Comparison of ENCODE assay signal across 26 cellular contexts in genomic region chr1:7372477-7373120, GRCh38.
"Had no signal": no experiment of that assay in that cellular context is flagged by ENCODE, and none has a peak within 500 bp of the region (broad histone marks: within the 10 kb centered on the region; RNA-seq: fewer than 3 reads in every experiment).

No MANE protein-coding gene starts in this region.

- H3K36me3 Mint-ChIP-seq: activated CD4-positive, alpha-beta memory T cell treated with anti-CD3 and anti-CD28 coated beads for 36 hours; activated naive CD4-positive, alpha-beta T cell treated with anti-CD3 and anti-CD28 coated beads, Interleukin-2, amount 50 U/mL, for 24 hours had no signal

- H3K4me3 ChIP-seq: colonic mucosa, gastroesophageal sphincter, hepatocyte, left ventricle myocardium inferior, lung, ovary, prostate gland, tibial nerve had no signal

- H3K9me3 ChIP-seq: colonic mucosa, gastroesophageal sphincter, left ventricle myocardium inferior, neutrophil, ovary, prostate gland, tibial nerve had no signal

- H3K27ac ChIP-seq: colonic mucosa, dorsolateral prefrontal cortex, gastroesophageal sphincter, hepatocyte, left ventricle myocardium inferior, neutrophil, ovary, prostate gland had no signal

- H3K4me1 Mint-ChIP-seq: activated CD4-positive, alpha-beta T cell treated with anti-CD3 and anti-CD28 coated beads, Interleukin-2, amount 10 ng/mL, durations not matched to agents 24 days and 14 days; activated naive CD4-positive, alpha-beta T cell treated with anti-CD3 and anti-CD28 coated beads, Interleukin-2, amount 50 U/mL, for 24 hours; activated naive CD8-positive, alpha-beta T cell treated with anti-CD3 and anti-CD28 coated beads, Interleukin-2, amount 50 U/mL, for 24 hours had no signal

- H3K27me3 Mint-ChIP-seq: activated CD4-positive, alpha-beta T cell treated with anti-CD3 and anti-CD28 coated beads, Interleukin-2, amount 10 ng/mL, durations not matched to agents 24 days and 14 days; activated naive CD4-positive, alpha-beta T cell treated with anti-CD3 and anti-CD28 coated beads, Interleukin-2, amount 50 U/mL, for 24 hours had no signal

- H3K4me3 Mint-ChIP-seq: activated CD4-positive, alpha-beta memory T cell treated with anti-CD3 and anti-CD28 coated beads for 36 hours; activated CD4-positive, alpha-beta T cell treated with anti-CD3 and anti-CD28 coated beads, Interleukin-2, amount 10 ng/mL, durations not matched to agents 24 days and 14 days; activated naive CD4-positive, alpha-beta T cell treated with anti-CD3 and anti-CD28 coated beads, Interleukin-2, amount 50 U/mL, for 24 hours; activated naive CD8-positive, alpha-beta T cell treated with anti-CD3 and anti-CD28 coated beads, Interleukin-2, amount 50 U/mL, for 24 hours; activated T-helper 1 cell treated with anti-CD3 and anti-CD28 coated beads, Interleukin-12 subunit alpha, Interleukin-12 subunit beta, Interleukin-2, Interleukin-4 antibody, amounts not matched to agents 30 ng/mL and 10 ng/mL and 1 ng/mL, durations not matched to agents 14 hours and 24 hours and 36 hours; nephron had no signal

- ATAC-seq: gastroesophageal sphincter had no signal

- H3K27ac Mint-ChIP-seq: activated CD4-positive, alpha-beta memory T cell treated with anti-CD3 and anti-CD28 coated beads for 36 hours; activated CD4-positive, alpha-beta T cell treated with anti-CD3 and anti-CD28 coated beads, Interleukin-2, amount 10 ng/mL, durations not matched to agents 24 days and 14 days; activated naive CD4-positive, alpha-beta T cell treated with anti-CD3 and anti-CD28 coated beads, Interleukin-2, amount 50 U/mL, for 24 hours; activated naive CD8-positive, alpha-beta T cell treated with anti-CD3 and anti-CD28 coated beads, Interleukin-2, amount 50 U/mL, for 24 hours; activated T-helper 1 cell treated with anti-CD3 and anti-CD28 coated beads, Interleukin-12 subunit alpha, Interleukin-12 subunit beta, Interleukin-2, Interleukin-4 antibody, amounts not matched to agents 30 ng/mL and 10 ng/mL and 1 ng/mL, durations not matched to agents 14 hours and 24 hours and 36 hours; nephron had no signal

- H3K9me3 Mint-ChIP-seq: activated CD4-positive, alpha-beta memory T cell treated with anti-CD3 and anti-CD28 coated beads for 36 hours; activated CD4-positive, alpha-beta T cell treated with anti-CD3 and anti-CD28 coated beads, Interleukin-2, amount 10 ng/mL, durations not matched to agents 24 days and 14 days; activated naive CD4-positive, alpha-beta T cell treated with anti-CD3 and anti-CD28 coated beads, Interleukin-2, amount 50 U/mL, for 24 hours; activated naive CD8-positive, alpha-beta T cell treated with anti-CD3 and anti-CD28 coated beads, Interleukin-2, amount 50 U/mL, for 24 hours; activated T-helper 1 cell treated with anti-CD3 and anti-CD28 coated beads, Interleukin-12 subunit alpha, Interleukin-12 subunit beta, Interleukin-2, Interleukin-4 antibody, amounts not matched to agents 30 ng/mL and 10 ng/mL and 1 ng/mL, durations not matched to agents 14 hours and 24 hours and 36 hours; nephron had no signal

- H3K27me3 ChIP-seq: colonic mucosa, dorsolateral prefrontal cortex, gastroesophageal sphincter, hepatocyte, ovary, tibial nerve had no signal

- H3K36me3 ChIP-seq: colonic mucosa, gastroesophageal sphincter, left ventricle myocardium inferior, neutrophil, ovary, prostate gland, tibial nerve had no signal

- DNase-seq: activated CD4-positive, alpha-beta memory T cell treated with anti-CD3 and anti-CD28 coated beads for 36 hours; activated CD4-positive, alpha-beta T cell treated with anti-CD3 and anti-CD28 coated beads, Interleukin-2, amount 10 ng/mL, durations not matched to agents 24 days and 14 days; activated CD4-positive, CD25-positive, alpha-beta regulatory T cell treated with anti-CD3 and anti-CD28 coated beads, Interleukin-2, amount 50 U/mL, for 72 hours; activated CD8-positive, alpha-beta memory T cell treated with anti-CD3 and anti-CD28 coated beads, Interleukin-2, amount 50 U/mL, for 4 hours; activated gamma-delta T cell treated with Interleukin-2 at 50 U/mL for 16 hours; activated naive CD8-positive, alpha-beta T cell treated with anti-CD3 and anti-CD28 coated beads, Interleukin-2, amount 50 U/mL, for 24 hours; activated T-cell treated with anti-CD3 and anti-CD28 coated beads, Interleukin-2, amount 50 U/mL, for 1 hour; colonic mucosa; effector memory CD4-positive, alpha-beta T cell; left ventricle myocardium inferior; mesendoderm; ovary; retina; stimulated activated CD4-positive, alpha-beta T cell treated with anti-CD3 and anti-CD28 coated beads, Interleukin-2, amount 100 ng/mL, for 48 hours; stimulated activated naive CD4-positive, alpha-beta T cell treated with Interleukin-2 at 50 U/mL for 16 hours; T-helper 2 cell had no signal

- H3K4me1 ChIP-seq: colonic mucosa, gastroesophageal sphincter, prostate gland had no signal
